ENCODE assay signal across 15 cellular contexts in genomic region chr16:57133911-57134310, GRCh38. TPM values are rescaled to one million over a fixed set of nuclear protein-coding genes. Genes with fewer than 3 reads are reported as not detected.
DNase-seq lines count a peak whose midpoint lies in the region; ATAC-seq and TF ChIP-seq lines count a peak whose summit lies in the region.
"Had no signal": no experiment of that assay in that cellular context is flagged by ENCODE, and none has a peak within 500 bp of the region (broad histone marks: within the 10 kb centered on the region; RNA-seq: fewer than 3 reads in every experiment).

No MANE protein-coding gene starts in this region.

- 85 to 97% methylated on average over 10 of the region's 10 CpGs for WGBS in heart right ventricle, 2 donors

- in situ Hi-C loops in GM13976 (cut with MboI; ENCODE audit: low sequenced_read_pairs, unreplicated experiment), result no loop called here

- H3K9me3 ChIP-seq in OCI-LY7 (ENCODE audit: low read length) (no peaks in the 10 kb centered on the region), heart right ventricle (no peaks in the 10 kb centered on the region)

- H3K27ac Mint-ChIP-seq in osteocyte (ENCODE audit: unreplicated experiment), result peak overlapping the region; percentile 27
- H3K27ac Mint-ChIP-seq: HFFc6 had no signal

- no TSS peak for BruUV-seq in OCI-LY7 (replicated peaks; lab: Mats Ljungman, UMichigan)

- no peaks in the 10 kb centered on the region for H4K20me1 ChIP-seq in OCI-LY7 (ENCODE audit: insufficient read depth, low read length)

- no peak overlapping the region for H3K4me3 ChIP-seq in OCI-LY7 (ENCODE audit: low read depth, low read length, poor library complexity, severe bottlenecking)
- H3K4me3 ChIP-seq in heart right ventricle, result no peak overlapping the region

- no peaks in the 10 kb centered on the region for H3K27me3 ChIP-seq in heart right ventricle

- H3K36me3 Mint-ChIP-seq in osteocyte (ENCODE audit: unreplicated experiment), result no peaks in the 10 kb centered on the region

- H3K27ac ChIP-seq in OCI-LY7 (ENCODE audit: low read depth, low read length, poor library complexity, severe bottlenecking) (peak overlapping the region; percentile 62), angular gyrus (ENCODE audit: low read depth, low read length) (peak overlapping the region; percentile 38), heart right ventricle (peak overlapping the region in 1 of 10 donors; percentile 78)
- H3K27ac ChIP-seq: 22Rv1 had no signal

- no peaks in the 10 kb centered on the region for H3K79me2 ChIP-seq in OCI-LY7 (ENCODE audit: insufficient read depth, low read depth, low read length)

- intact Hi-C loops in OCI-LY7 (cut with micrococcal nuclease; ENCODE audit: unreplicated experiment), result no loop called here
- intact Hi-C loops in heart right ventricle (cut with DNase I), result no loop called here

- H3K36me3 ChIP-seq in OCI-LY7 (ENCODE audit: insufficient read depth, low read length), result no peaks in the 10 kb centered on the region
- H3K36me3 ChIP-seq in heart right ventricle, result peaks cover 0 to 33% (median 0%) of the 10 kb centered on the region in 9 donors

- no peaks in the 10 kb centered on the region for H3K9me2 ChIP-seq in OCI-LY7 (ENCODE audit: insufficient read depth, low read length)

- H3K9me3 Mint-ChIP-seq in osteocyte (ENCODE audit: unreplicated experiment), result no peaks in the 10 kb centered on the region
- H3K9me3 Mint-ChIP-seq: HFFc6 had no signal

- H2AFZ ChIP-seq in OCI-LY7 (ENCODE audit: low read length), result no peak overlapping the region

- H3K4me3 Mint-ChIP-seq in osteocyte (ENCODE audit: unreplicated experiment), result no peak overlapping the region
- H3K4me3 Mint-ChIP-seq: HFFc6 had no signal

- H3K4me1 ChIP-seq in OCI-LY7 (ENCODE audit: insufficient read depth, low read length, poor library complexity, severe bottlenecking), result peaks cover 37% of the 10 kb centered on the region
- H3K4me1 ChIP-seq in heart right ventricle, result peaks cover 0 to 5% (median 0%) of the 10 kb centered on the region in 9 donors

- no peak for ATAC-seq in HG02759 (IDR thresholded peaks at IDR 0.05; ENCODE audit: unreplicated experiment)
- ATAC-seq in heart right ventricle, result no peak

- CTCF ChIA-PET in OCI-LY7 (lab: Charles Lee; ENCODE audit: unreplicated experiment), result no interaction called here

- peak overlapping the region; percentile 60; the same call in 1 of the 2 replicates for H3K4me2 ChIP-seq in OCI-LY7 (ENCODE audit: low read length)

- H3K4me1 Mint-ChIP-seq in osteocyte (ENCODE audit: unreplicated experiment), result peaks cover 3% of the 10 kb centered on the region

- TF ChIP-seq CTCF in OCI-LY7 (conservative IDR thresholded peaks at IDR 0.05; ENCODE audit: low read length) (no peak), osteocyte (IDR thresholded peaks at IDR 0.05) (no peak), GM13976 (IDR thresholded peaks at IDR 0.05; ENCODE audit: borderline replicate concordance, control extremely low read depth, extremely low read depth, insufficient read depth, missing control alignments) (no peak), heart right ventricle (IDR thresholded peaks at IDR 0.05) (no peak)

- no peaks in the 10 kb centered on the region for H3K27me3 Mint-ChIP-seq in osteocyte (ENCODE audit: unreplicated experiment)

- POLR2A ChIA-PET in OCI-LY7 (lab: Charles Lee), result interaction anchor here (1.3 kb wide), 1 partner anchor 18 kb away, joined by 3 read pairs; no protein-coding TSS in a partner anchor

- DNase-seq in DMS53 (lab: John Stamatoyannopoulos, UW), result peak; percentile 23
- DNase-seq in DMS53 treated with DMSO at 0.1 percent for 48 hours (lab: John Stamatoyannopoulos, UW; ENCODE audit: unreplicated experiment), result no peak
- no peak for DNase-seq in OCI-LY7 (ENCODE audit: low spot score)
- DNase-seq in osteocyte (ENCODE audit: extremely low spot score, unreplicated experiment), result no peak
- DNase-seq in GM13976 (ENCODE audit: low spot score), result no peak
- no peak for DNase-seq in heart right ventricle
- DNase-seq: amygdala; HFFc6; NCI-H2029 treated with DMSO at 0.1 percent for 48 hours; NCI-H748 treated with DMSO at 0.1 percent for 48 hours; RPMI8226; stimulated activated CD4-positive, alpha-beta T cell treated with anti-CD3 and anti-CD28 coated beads, Interleukin-15, amount 100 ng/mL, for 24 hours had no signal

RNA-seq across cellular contexts. Expression of gene CPNE2, which starts 41.5 kb away (rescaled TPM):
- 44.7 and 44.8 TPM in 2 replicates for total RNA-seq in OCI-LY7 (2014; rRNA removed; shearing (Covaris generic))
- total RNA-seq in OCI-LY7 (2022) (14.4 and 25.7 TPM in 2 replicates), osteocyte (33.7 and 33.9 TPM in 2 replicates), heart right ventricle (10 to 100 TPM in 6 of 10 donors, 1 to 10 TPM in 4; 6.5 to 18.0 (median 10.7) TPM)
- polyA plus RNA-seq in heart right ventricle, result 10 to 100 TPM; 23.5 to 32.1 TPM

RNA-seq across cellular contexts. Expression of gene PSME3IP1, which starts 51.9 kb away (rescaled TPM):
- 89.5 and 111 TPM in 2 replicates for total RNA-seq in OCI-LY7 (2014; rRNA removed; shearing (Covaris generic))
- 152 and 157 TPM in 2 replicates for total RNA-seq in OCI-LY7 (2022)
- 81.2 and 83.1 TPM in 2 replicates for total RNA-seq in osteocyte
- total RNA-seq in heart right ventricle, result 10 to 100 TPM; 49.6 to 66.8 (median 62.5) TPM
- polyA plus RNA-seq in heart right ventricle, result 10 to 100 TPM; 50.4 to 60.7 TPM

RNA-seq across cellular contexts. Expression of gene RSPRY1, which starts 52.2 kb away (rescaled TPM):
- total RNA-seq in OCI-LY7 (2014; rRNA removed; shearing (Covaris generic)), result 17.1 and 25.6 TPM in 2 replicates
- 25.2 and 29.7 TPM in 2 replicates for total RNA-seq in OCI-LY7 (2022)
- total RNA-seq in osteocyte, result 49.3 and 50.8 TPM in 2 replicates
- 10 to 100 TPM; 14.7 to 21.4 (median 18.5) TPM for total RNA-seq in heart right ventricle
- polyA plus RNA-seq in heart right ventricle, result 1 to 10 TPM; 6.9 to 9.5 TPM
